Comparison of ENCODE assay signal across 8 cellular contexts in the genomic region with DNA sequence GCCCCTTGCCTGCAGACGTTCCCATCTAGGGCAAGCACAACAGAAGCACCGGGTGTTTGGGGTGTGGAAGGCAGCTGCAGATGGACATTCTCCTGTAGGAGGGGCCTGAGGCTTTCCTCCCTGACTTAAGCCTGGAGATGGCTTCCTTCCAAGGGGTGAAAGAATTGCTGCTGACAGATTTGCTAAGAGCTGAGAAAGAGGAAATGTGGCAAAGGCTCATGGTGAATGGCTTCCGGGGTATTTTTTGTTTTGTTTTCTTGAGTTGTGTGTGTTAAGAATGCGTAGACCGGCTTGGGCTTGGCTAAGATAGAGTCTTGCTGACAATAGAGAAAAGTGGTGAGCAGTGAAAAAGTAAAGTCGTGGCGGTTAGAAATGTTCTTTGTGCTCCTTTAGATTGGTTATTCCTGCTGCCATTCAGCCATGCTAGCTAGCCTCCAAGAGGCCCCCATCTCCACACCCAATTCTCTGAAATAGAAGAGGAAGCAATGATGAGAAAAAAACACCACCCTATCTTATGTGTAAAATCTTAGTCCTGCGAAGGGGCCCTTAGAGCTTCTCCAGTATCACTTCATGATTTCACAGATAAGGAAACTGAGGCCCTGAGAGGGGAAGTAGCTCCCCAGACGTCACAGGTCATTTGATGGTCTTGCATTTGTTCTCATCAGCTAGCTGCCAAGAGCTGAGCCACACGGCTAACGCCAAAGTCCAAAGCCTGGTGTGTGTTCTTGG. TPM values are rescaled to one million over a fixed set of nuclear protein-coding genes. Genes with fewer than 3 reads are reported as not detected.
DNase-seq lines count a peak whose midpoint lies in the region; ATAC-seq and TF ChIP-seq lines count a peak whose summit lies in the region.

No MANE protein-coding gene starts in this region.

- TF ChIP-seq CTCF in heart left ventricle (IDR thresholded peaks at IDR 0.05) (no peak), omental fat pad (IDR thresholded peaks at IDR 0.05) (no peak)

- ATAC-seq in heart left ventricle = peak; percentile 12 to 70 (median 62)
- ATAC-seq in stimulated activated naive CD8-positive, alpha-beta T cell treated with anti-CD3 and anti-CD28 coated beads, Interleukin-15, amount 100 ng/mL, for 72 hours = peak; percentile 52
- no peak for ATAC-seq in HG03469 (IDR thresholded peaks at IDR 0.05; ENCODE audit: unreplicated experiment)
- no peak for ATAC-seq in omental fat pad (ENCODE audit: low FRiP score)

- intact Hi-C loops in activated T-helper 1 cell treated with anti-CD3 and anti-CD28 coated beads, Interleukin-12 subunit alpha, Interleukin-12 subunit beta, Interleukin-2, Interleukin-4 antibody, amounts not matched to agents 30 ng/mL and 10 ng/mL and 1 ng/mL, durations not matched to agents 14 hours and 24 hours and 36 hours (cut with micrococcal nuclease) = loop anchor here (1.0 kb wide), 1 partner anchor 9 kb away; no protein-coding TSS in a partner anchor
- intact Hi-C loops in heart left ventricle (cut with DNase I) = no loop called here

- H3K36me3 ChIP-seq in heart left ventricle = no peaks in the 10 kb centered on the region

- H3K4me1 ChIP-seq in heart left ventricle = peaks cover 0 to 88% (median 25%) of the 10 kb centered on the region in 12 donors

- DNase-seq in Daoy (ENCODE audit: low read depth) = peak; percentile 55
- peak; percentile 65 for DNase-seq in KG1 (lab: John Stamatoyannopoulos, UW)
- peak; percentile 64 for DNase-seq in activated T-helper 1 cell treated with anti-CD3 and anti-CD28 coated beads, Interleukin-12 subunit alpha, Interleukin-12 subunit beta, Interleukin-2, Interleukin-4 antibody, amounts not matched to agents 30 ng/mL and 10 ng/mL and 1 ng/mL, durations not matched to agents 14 hours and 24 hours and 36 hours (ENCODE audit: low spot score)
- peak in 4 of 5 donors; percentile 48 to 70 (median 65) for DNase-seq in heart left ventricle
- peak in 1 of 2 donors; percentile 62 for DNase-seq in stimulated activated naive CD8-positive, alpha-beta T cell treated with anti-CD3 and anti-CD28 coated beads, Interleukin-15, amount 100 ng/mL, for 72 hours
- DNase-seq in omental fat pad (ENCODE audit: low spot score) = no peak
- DNase-seq in activated CD4-positive, alpha-beta T cell treated with anti-CD3 and anti-CD28 coated beads for 1 hour = no peak

- peak overlapping the region in 1 of 12 donors; percentile 27 for H3K4me3 ChIP-seq in heart left ventricle

- peak overlapping the region; percentile 70 for H3K4me3 Mint-ChIP-seq in activated T-helper 1 cell treated with anti-CD3 and anti-CD28 coated beads, Interleukin-12 subunit alpha, Interleukin-12 subunit beta, Interleukin-2, Interleukin-4 antibody, amounts not matched to agents 30 ng/mL and 10 ng/mL and 1 ng/mL, durations not matched to agents 14 hours and 24 hours and 36 hours
- H3K4me3 Mint-ChIP-seq in stimulated activated naive CD8-positive, alpha-beta T cell treated with anti-CD3 and anti-CD28 coated beads, Interleukin-15, amount 100 ng/mL, for 72 hours = peak overlapping the region; percentile 70 to 77

- peak overlapping the region; percentile 100 for H3K27ac Mint-ChIP-seq in activated T-helper 1 cell treated with anti-CD3 and anti-CD28 coated beads, Interleukin-12 subunit alpha, Interleukin-12 subunit beta, Interleukin-2, Interleukin-4 antibody, amounts not matched to agents 30 ng/mL and 10 ng/mL and 1 ng/mL, durations not matched to agents 14 hours and 24 hours and 36 hours
- H3K27ac Mint-ChIP-seq in stimulated activated naive CD8-positive, alpha-beta T cell treated with anti-CD3 and anti-CD28 coated beads, Interleukin-15, amount 100 ng/mL, for 72 hours = peak overlapping the region; percentile 74 to 91

- 43 to 50% (median 46%) methylated on average over 9 to 11 of the region's 11 CpGs for WGBS in heart left ventricle, 4 donors

- H3K9me3 ChIP-seq in heart left ventricle = no peaks in the 10 kb centered on the region

- TF ChIP-seq POLR2A in heart left ventricle (IDR thresholded peaks at IDR 0.05) = no peak

- H3K36me3 Mint-ChIP-seq in activated T-helper 1 cell treated with anti-CD3 and anti-CD28 coated beads, Interleukin-12 subunit alpha, Interleukin-12 subunit beta, Interleukin-2, Interleukin-4 antibody, amounts not matched to agents 30 ng/mL and 10 ng/mL and 1 ng/mL, durations not matched to agents 14 hours and 24 hours and 36 hours (ENCODE audit: low read depth) = peaks cover 69% of the 10 kb centered on the region

- H3K9me3 Mint-ChIP-seq in activated T-helper 1 cell treated with anti-CD3 and anti-CD28 coated beads, Interleukin-12 subunit alpha, Interleukin-12 subunit beta, Interleukin-2, Interleukin-4 antibody, amounts not matched to agents 30 ng/mL and 10 ng/mL and 1 ng/mL, durations not matched to agents 14 hours and 24 hours and 36 hours = no peaks in the 10 kb centered on the region
- no peaks in the 10 kb centered on the region for H3K9me3 Mint-ChIP-seq in stimulated activated naive CD8-positive, alpha-beta T cell treated with anti-CD3 and anti-CD28 coated beads, Interleukin-15, amount 100 ng/mL, for 72 hours

- H3K27ac ChIP-seq in heart left ventricle = peak overlapping the region in 10 of 12 donors; percentile 21 to 98 (median 46)

- no peaks in the 10 kb centered on the region for H3K27me3 Mint-ChIP-seq in activated T-helper 1 cell treated with anti-CD3 and anti-CD28 coated beads, Interleukin-12 subunit alpha, Interleukin-12 subunit beta, Interleukin-2, Interleukin-4 antibody, amounts not matched to agents 30 ng/mL and 10 ng/mL and 1 ng/mL, durations not matched to agents 14 hours and 24 hours and 36 hours (ENCODE audit: insufficient read depth)
- H3K27me3 Mint-ChIP-seq in stimulated activated naive CD8-positive, alpha-beta T cell treated with anti-CD3 and anti-CD28 coated beads, Interleukin-15, amount 100 ng/mL, for 72 hours = no peaks in the 10 kb centered on the region

- H3K27me3 ChIP-seq in heart left ventricle = no peaks in the 10 kb centered on the region

- H3K4me1 Mint-ChIP-seq in activated T-helper 1 cell treated with anti-CD3 and anti-CD28 coated beads, Interleukin-12 subunit alpha, Interleukin-12 subunit beta, Interleukin-2, Interleukin-4 antibody, amounts not matched to agents 30 ng/mL and 10 ng/mL and 1 ng/mL, durations not matched to agents 14 hours and 24 hours and 36 hours (ENCODE audit: low read depth) = peaks cover 97% of the 10 kb centered on the region
- H3K4me1 Mint-ChIP-seq in stimulated activated naive CD8-positive, alpha-beta T cell treated with anti-CD3 and anti-CD28 coated beads, Interleukin-15, amount 100 ng/mL, for 72 hours = peaks cover 100% of the 10 kb centered on the region

RNA-seq across cellular contexts. Expression of a gene that starts 36.9 kb away (rescaled TPM):
- total RNA-seq in Daoy (2014; rRNA removed; shearing (Covaris generic)) = 25.2 and 27.7 TPM in 2 replicates
- 89.1 and 101 TPM in 2 replicates for total RNA-seq in activated T-helper 1 cell treated with anti-CD3 and anti-CD28 coated beads, Interleukin-12 subunit alpha, Interleukin-12 subunit beta, Interleukin-2, Interleukin-4 antibody, amounts not matched to agents 30 ng/mL and 10 ng/mL and 1 ng/mL, durations not matched to agents 14 hours and 24 hours and 36 hours
- 10 to 100 TPM; 21.6 to 37.5 (median 29.0) TPM for total RNA-seq in heart left ventricle
- polyA plus RNA-seq in heart left ventricle = 10 to 100 TPM; 15.6 to 26.8 TPM
- 10 to 100 TPM; 38.4 to 55.8 (median 50.4) TPM for total RNA-seq in omental fat pad

Comparison
In these comparisons a context has a peak if more than half of its experiments do, and no peak if none do; other contexts are left out.
1. DNase-seq: peak in Daoy (single experiment), KG1 (single experiment), activated T-helper 1 cell treated with anti-CD3 and anti-CD28 coated beads, Interleukin-12 subunit alpha, Interleukin-12 subunit beta, Interleukin-2, Interleukin-4 antibody, amounts not matched to agents 30 ng/mL and 10 ng/mL and 1 ng/mL, durations not matched to agents 14 hours and 24 hours and 36 hours (single experiment) and heart left ventricle (4 of 5); none in omental fat pad (single experiment) and activated CD4-positive, alpha-beta T cell treated with anti-CD3 and anti-CD28 coated beads for 1 hour (single experiment).
2. ATAC-seq: peak in heart left ventricle (4 of 4) and stimulated activated naive CD8-positive, alpha-beta T cell treated with anti-CD3 and anti-CD28 coated beads, Interleukin-15, amount 100 ng/mL, for 72 hours (single experiment); none in HG03469 (single experiment) and omental fat pad (single experiment).